Comparison of ENCODE assay signal across 23 cellular contexts in the genomic region with DNA sequence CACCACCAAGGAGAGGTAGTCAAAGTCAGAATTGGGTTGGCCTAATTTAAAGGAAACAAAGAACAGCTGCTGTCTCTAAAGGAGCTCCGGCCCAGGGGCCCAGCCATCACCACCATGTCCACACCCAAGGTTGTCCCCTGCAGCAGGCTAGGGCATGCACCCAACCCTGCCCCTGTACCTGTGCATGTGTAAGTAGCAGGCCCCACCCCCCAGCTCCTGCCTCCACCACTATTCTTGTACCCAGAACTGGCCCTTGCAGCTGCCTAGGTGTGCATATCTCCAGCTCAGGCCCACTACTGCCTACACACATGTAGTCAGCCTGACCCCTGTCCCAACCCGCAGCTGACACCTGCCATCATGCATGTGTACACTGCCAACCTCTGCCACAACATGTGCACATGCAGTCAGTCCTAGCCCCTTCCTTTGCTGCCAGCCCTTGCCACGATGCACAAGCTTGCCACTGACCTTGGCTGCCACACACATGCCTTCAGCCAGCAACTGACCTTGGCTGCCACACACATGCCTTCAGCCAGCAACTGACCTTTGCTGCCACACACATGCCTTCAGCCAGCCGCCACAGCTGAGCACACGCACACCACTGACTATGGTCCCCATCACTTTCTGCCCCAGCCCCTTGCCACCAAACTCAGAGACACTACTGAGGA. TPM values are rescaled to one million over a fixed set of nuclear protein-coding genes. Genes with fewer than 3 reads are reported as not detected.
"Had no signal": no experiment of that assay in that cellular context is flagged by ENCODE, and none has a peak within 500 bp of the region (broad histone marks: within the 10 kb centered on the region; RNA-seq: fewer than 3 reads in every experiment).

No MANE protein-coding gene starts in this region.

- H3K27ac ChIP-seq: KMS-11 had no signal

- DNase-seq: activated B cell treated with CpG ODN at 0.5 μM for 24 hours; activated CD4-positive, alpha-beta T cell treated with anti-CD3 and anti-CD28 coated beads for 1 hour; activated CD4-positive, alpha-beta T cell treated with anti-CD3 and anti-CD28 coated beads, Interleukin-2, amount 10 ng/mL, durations not matched to agents 24 days and 14 days; activated CD4-positive, alpha-beta T cell treated with anti-CD3 and anti-CD28 coated beads, Interleukin-2, amount 50 U/mL, for 48 hours; activated CD8-positive, alpha-beta memory T cell treated with anti-CD3 and anti-CD28 coated beads, Interleukin-2, amount 10 ng/mL, durations not matched to agents 7 days and 5 days; activated effector memory CD4-positive, alpha-beta T cell treated with anti-CD3 and anti-CD28 coated beads, Interleukin-2, amount 50 U/mL, for 16 hours; activated naive CD4-positive, alpha-beta T cell treated with Interleukin-2 at 50 U/mL for 16 hours; activated T-cell treated with anti-CD3 and anti-CD28 coated beads, Interleukin-2, amount 50 U/mL, for 24 hours; caudate nucleus; NCI-H1092; NCI-H1417; NCI-H1930; NCI-H2171; NCI-H2227 treated with DMSO at 0.1 percent for 48 hours; NCI-H526; NCI-H774; NK-92 treated with Interleukin-12 subunit alpha and Interleukin-12 subunit beta, amount 100 ng/mL, for 24 hours; OCI-M1; RPMI8226; SHP77 treated with DMSO at 0.1 percent for 48 hours had no signal

- H3K4me2 ChIP-seq: KMS-11 had no signal

- H3K9ac ChIP-seq: KMS-11 had no signal

- ATAC-seq: activated CD8-positive, alpha-beta memory T cell treated with anti-CD3 and anti-CD28 coated beads, Interleukin-2, amount 10 ng/mL, durations not matched to agents 7 days and 5 days; Panc1 had no signal

RNA-seq across cellular contexts. Expression of a gene that starts 39.7 kb away (rescaled TPM):
- total RNA-seq: activated B cell treated with CpG ODN at 0.5 μM for 24 hours; activated CD4-positive, alpha-beta T cell treated with anti-CD3 and anti-CD28 coated beads, Interleukin-2, amount 10 ng/mL, durations not matched to agents 24 days and 14 days; activated CD8-positive, alpha-beta memory T cell treated with anti-CD3 and anti-CD28 coated beads, Interleukin-2, amount 10 ng/mL, durations not matched to agents 7 days and 5 days; activated T-helper 1 cell treated with anti-CD3 and anti-CD28 coated beads, Interleukin-12 subunit alpha, Interleukin-12 subunit beta, Interleukin-2, Interleukin-4 antibody, amounts not matched to agents 30 ng/mL and 10 ng/mL and 1 ng/mL, durations not matched to agents 14 hours and 24 hours and 36 hours had no signal
